14 cellular contexts compared by ENCODE assay signal in the genomic region with DNA sequence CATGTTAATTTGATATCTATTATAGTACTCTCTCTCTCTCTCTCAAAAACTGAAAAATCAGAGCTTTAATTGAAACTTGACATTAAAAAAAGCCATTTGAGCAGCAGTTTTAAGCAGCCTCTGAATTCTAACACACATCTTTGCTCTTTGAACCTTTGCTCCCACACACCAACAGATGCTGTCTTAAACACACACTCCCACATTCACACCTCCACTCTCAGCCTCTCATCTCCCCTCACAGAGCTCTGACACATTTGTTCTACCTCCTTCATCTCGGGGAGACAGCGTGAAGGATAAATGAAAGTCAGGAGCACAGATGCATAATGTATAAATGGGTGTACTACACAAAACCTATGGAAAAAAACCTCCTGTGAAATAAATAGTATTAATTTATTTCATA.
"Had no signal": no experiment of that assay in that cellular context is flagged by ENCODE, and none has a peak within 500 bp of the region (broad histone marks: within the 10 kb centered on the region; RNA-seq: fewer than 3 reads in every experiment).

No MANE protein-coding gene starts in this region.

- H3K4me1 Mint-ChIP-seq: activated CD4-positive, alpha-beta memory T cell treated with anti-CD3 and anti-CD28 coated beads, Interleukin-2, amount 10 ng/mL, durations not matched to agents 7 days and 5 days; memory B cell had no signal

- DNase-seq: activated CD4-positive, alpha-beta memory T cell treated with anti-CD3 and anti-CD28 coated beads, Interleukin-2, amount 10 ng/mL, durations not matched to agents 7 days and 5 days; activated CD8-positive, alpha-beta memory T cell treated with anti-CD3 and anti-CD28 coated beads, Interleukin-2, amount 50 U/mL, for 48 hours; activated gamma-delta T cell treated with Interleukin-2 at 50 U/mL for 16 hours; activated T-cell treated with anti-CD3 and anti-CD28 coated beads, Interleukin-2, amount 50 U/mL, for 72 hours; adrenal gland; hippocampal formation; kidney; left ventricle myocardium superior; mucosa of descending colon; naive thymus-derived CD4-positive, alpha-beta T cell; posterior cingulate gyrus; right cardiac atrium; thyroid gland had no signal

- H3K9me3 Mint-ChIP-seq: activated T-cell treated with anti-CD3 and anti-CD28 coated beads, Interleukin-2, amount 50 U/mL, for 72 hours had no signal

- H3K27ac Mint-ChIP-seq: activated CD4-positive, alpha-beta memory T cell treated with anti-CD3 and anti-CD28 coated beads, Interleukin-2, amount 10 ng/mL, durations not matched to agents 7 days and 5 days; activated T-cell treated with anti-CD3 and anti-CD28 coated beads, Interleukin-2, amount 50 U/mL, for 72 hours; memory B cell had no signal

- ATAC-seq: activated T-cell treated with anti-CD3 and anti-CD28 coated beads, Interleukin-2, amount 50 U/mL, for 72 hours; left ventricle myocardium superior; mucosa of descending colon; naive thymus-derived CD4-positive, alpha-beta T cell; right cardiac atrium had no signal

- H3K4me3 Mint-ChIP-seq: activated CD4-positive, alpha-beta memory T cell treated with anti-CD3 and anti-CD28 coated beads, Interleukin-2, amount 10 ng/mL, durations not matched to agents 7 days and 5 days; activated T-cell treated with anti-CD3 and anti-CD28 coated beads, Interleukin-2, amount 50 U/mL, for 72 hours; memory B cell; naive thymus-derived CD4-positive, alpha-beta T cell had no signal

- H3K36me3 Mint-ChIP-seq: memory B cell; naive thymus-derived CD4-positive, alpha-beta T cell had no signal
